ENCODE assay signal across 8 cellular contexts in genomic region chr7:38318803-38319416, GRCh38.
DNase-seq lines count a peak whose midpoint lies in the region; ATAC-seq and TF ChIP-seq lines count a peak whose summit lies in the region.

No MANE protein-coding gene starts in this region.

- TF ChIP-seq CTCF in GM10248 (IDR thresholded peaks at IDR 0.05; ENCODE audit: control extremely low read depth, extremely low read depth, low read depth, missing control alignments) = peak; percentile 61
- peak; percentile 27 to 58 (median 43) for TF ChIP-seq CTCF in esophagus muscularis mucosa (IDR thresholded peaks at IDR 0.05)
- peak; percentile 61 for TF ChIP-seq CTCF in nephron progenitor cell (IDR thresholded peaks at IDR 0.05)
- TF ChIP-seq CTCF in vagina (IDR thresholded peaks at IDR 0.05) = peak in 1 of 3 experiments; percentile 35

- intact Hi-C loops in esophagus muscularis mucosa (cut with DNase I) = no loop called here
- intact Hi-C loops in vagina (cut with DNase I) = no loop called here

- TF ChIP-seq POLR2A in esophagus muscularis mucosa (IDR thresholded peaks at IDR 0.05; ENCODE audit: low read depth) = no peak
- no peak for TF ChIP-seq POLR2A in vagina (IDR thresholded peaks at IDR 0.05)

- peaks cover 21% of the 10 kb centered on the region for H3K4me1 Mint-ChIP-seq in nephron progenitor cell

- TF ChIP-seq EP300 in esophagus muscularis mucosa (IDR thresholded peaks at IDR 0.05) = no peak

- H3K27me3 Mint-ChIP-seq in nephron progenitor cell (ENCODE audit: low read depth, poor library complexity) = no peaks in the 10 kb centered on the region

- H3K27me3 ChIP-seq in esophagus muscularis mucosa = no peaks in the 10 kb centered on the region
- H3K27me3 ChIP-seq in vagina = no peaks in the 10 kb centered on the region

- CTCF ChIA-PET in GM10248 (lab: Yijun Ruan, JAX) = interaction anchor here (1.0 to 8.3 kb wide), 14 partner anchors 10 to 210 kb away, joined by 3 to 71 read pairs (median 6); no protein-coding TSS in a partner anchor

- no peak overlapping the region for H3K27ac Mint-ChIP-seq in nephron progenitor cell

- H3K36me3 Mint-ChIP-seq in nephron progenitor cell (ENCODE audit: low read depth) = no peaks in the 10 kb centered on the region

- H3K36me3 ChIP-seq in esophagus muscularis mucosa (no peaks in the 10 kb centered on the region), vagina (no peaks in the 10 kb centered on the region)

- peak; percentile 68 for ATAC-seq in HG02588 (IDR thresholded peaks at IDR 0.05; ENCODE audit: unreplicated experiment)

- POLR2A ChIA-PET in GM10248 (lab: Yijun Ruan, JAX) = no interaction called here

- H3K4me3 ChIP-seq in esophagus muscularis mucosa (no peak overlapping the region), vagina (no peak overlapping the region)

- WGBS in esophagus muscularis mucosa = 16% methylated on average over 4 of the region's 4 CpGs

- H3K9me3 ChIP-seq in esophagus muscularis mucosa = no peaks in the 10 kb centered on the region
- no peaks in the 10 kb centered on the region for H3K9me3 ChIP-seq in vagina

- H3K4me3 Mint-ChIP-seq in nephron progenitor cell = no peak overlapping the region

- no peaks in the 10 kb centered on the region for H3K9me3 Mint-ChIP-seq in nephron progenitor cell

- H3K4me1 ChIP-seq in esophagus muscularis mucosa (peaks cover 0 to 9% (median 6%) of the 10 kb centered on the region in 4 donors), vagina (no peaks in the 10 kb centered on the region)

- DNase-seq in 8988T (peak; percentile 33), GM10248 (ENCODE audit: extremely low spot score) (peak; percentile 68), NCI-H1694 treated with DMSO at 0.1 percent for 48 hours (lab: John Stamatoyannopoulos, UW) (peak; percentile 45), SW480 (ENCODE audit: low spot score) (peak; percentile 79), esophagus muscularis mucosa (ENCODE audit: extremely low spot score) (no peak), nephron progenitor cell (peak; percentile 32), vagina (ENCODE audit: extremely low spot score in 2 of 2) (no peak)

- H3K27ac ChIP-seq in esophagus muscularis mucosa (replicated peaks in 1 of 4) (no peak overlapping the region), vagina (no peak overlapping the region)

Comparison
In these comparisons a context has a peak if more than half of its experiments do, and no peak if none do; other contexts are left out.
1. DNase-seq: peak in 8988T (single experiment), GM10248 (single experiment), NCI-H1694 treated with DMSO at 0.1 percent for 48 hours (single experiment), SW480 (single experiment) and nephron progenitor cell (single experiment); none in esophagus muscularis mucosa (single experiment) and vagina (0 of 2).